Comparison of ENCODE assay signal across 14 cellular contexts in the genomic region with DNA sequence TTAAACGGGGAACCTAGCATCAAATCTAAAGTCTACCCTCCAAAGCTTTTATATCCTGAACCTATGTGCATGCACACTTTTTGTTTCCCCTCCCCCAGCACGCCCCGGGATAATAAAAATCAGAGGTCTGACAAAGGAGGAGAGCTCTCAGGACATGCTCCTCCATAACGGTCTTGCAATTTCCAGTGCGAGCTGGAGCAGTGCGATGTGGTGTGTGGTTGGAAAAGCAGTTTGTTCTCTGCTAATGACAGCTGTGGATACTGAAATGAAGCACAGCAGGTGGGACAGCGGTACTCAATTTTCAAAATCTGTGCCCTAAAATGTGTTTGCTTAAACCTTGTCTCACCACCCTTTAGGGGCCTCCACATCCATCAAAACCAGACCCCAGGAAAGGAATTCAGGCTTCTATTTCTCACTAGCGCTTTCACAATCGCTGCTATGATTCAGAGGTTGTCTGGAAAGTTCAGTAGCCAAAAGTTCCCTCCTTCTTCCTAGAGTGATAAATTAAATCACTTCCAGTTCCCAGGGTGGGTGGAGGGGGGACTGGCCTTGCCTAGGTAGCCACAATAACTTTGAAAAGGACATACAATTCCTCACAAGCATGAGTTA.
DNase-seq lines count a peak whose midpoint lies in the region; ATAC-seq, FAIRE-seq and TF ChIP-seq lines count a peak whose summit lies in the region.
"Had no signal": no experiment of that assay in that cellular context is flagged by ENCODE, and none has a peak within 500 bp of the region (broad histone marks: within the 10 kb centered on the region; RNA-seq: fewer than 3 reads in every experiment).

No MANE protein-coding gene starts in this region.

- H4K20me1 ChIP-seq in keratinocyte (ENCODE audit: control insufficient read depth, extremely low read depth, insufficient read depth, low read length) = no peaks in the 10 kb centered on the region

- H3K9ac ChIP-seq in keratinocyte (ENCODE audit: control insufficient read depth, extremely low read depth, insufficient read depth, low read length) = no peak overlapping the region
- H3K9ac ChIP-seq in stomach smooth muscle (ENCODE audit: low read length in 2 of 2) = no peak overlapping the region

- no peaks in the 10 kb centered on the region for H3K9me1 ChIP-seq in keratinocyte (ENCODE audit: control insufficient read depth, extremely low read depth, insufficient read depth, low read length)

- H3K4me3 ChIP-seq in heart left ventricle (no peak overlapping the region), right atrium auricular region (no peak overlapping the region), keratinocyte (ENCODE audit: control insufficient read depth in 2 of 3, extremely low read depth in 1 of 3, insufficient read depth in 2 of 3, low read depth in 1 of 3, low read length in 3 of 3) (no peak overlapping the region), stomach smooth muscle (ENCODE audit: low read length in 2 of 2) (peak overlapping the region; percentile 31 to 41)
- H3K4me3 ChIP-seq: spleen had no signal

- no peak overlapping the region for H3K4me2 ChIP-seq in keratinocyte (ENCODE audit: control insufficient read depth, extremely low read depth, insufficient read depth, low read depth, low read length)

- peak in 3 of 4 donors; percentile 26 to 70 (median 67) for ATAC-seq in heart left ventricle

- 70 to 78% (median 74%) methylated on average over 9 of the region's 9 CpGs for WGBS in heart left ventricle, 4 donors

- no peak for TF ChIP-seq CTCF in heart left ventricle (IDR thresholded peaks at IDR 0.05)
- TF ChIP-seq CTCF in right atrium auricular region (IDR thresholded peaks at IDR 0.05) = no peak
- TF ChIP-seq CTCF in keratinocyte (optimal IDR thresholded peaks at IDR 0.05 in 1 of 3, IDR thresholded peaks at IDR 0.05 in 1 of 3, conservative IDR thresholded peaks at IDR 0.05 in 1 of 3; ENCODE audit: extremely low read depth in 1 of 3, insufficient read depth in 2 of 3, low read length in 3 of 3) = no peak

- H3K27me3 ChIP-seq in heart left ventricle (peaks cover 0 to 3% (median 0%) of the 10 kb centered on the region in 9 donors), right atrium auricular region (no peaks in the 10 kb centered on the region), keratinocyte (ENCODE audit: control insufficient read depth, extremely low read depth, insufficient read depth, low read length) (no peaks in the 10 kb centered on the region), stomach smooth muscle (ENCODE audit: control insufficient read depth in 1 of 2, insufficient read depth in 2 of 2, low read length in 2 of 2) (no peaks in the 10 kb centered on the region)
- H3K27me3 ChIP-seq: spleen had no signal

- dilution Hi-C loops in keratinocyte (cut with MboI; ENCODE audit: extremely low pct_ligation_motif_present, low sequenced_read_pairs) = no loop called here

- H3K36me3 ChIP-seq in heart left ventricle (no peaks in the 10 kb centered on the region), right atrium auricular region (no peaks in the 10 kb centered on the region), keratinocyte (ENCODE audit: control insufficient read depth in 2 of 2, extremely low read depth in 1 of 2, insufficient read depth in 2 of 2, low read length in 2 of 2) (no peaks in the 10 kb centered on the region), stomach smooth muscle (ENCODE audit: control insufficient read depth in 2 of 2, insufficient read depth in 2 of 2, low read length in 2 of 2) (no peaks in the 10 kb centered on the region)
- H3K36me3 ChIP-seq: spleen, WERI-Rb-1 had no signal

- peak; percentile 32 for FAIRE-seq in keratinocyte (lab: Jason Lieb, UNC)
- FAIRE-seq: D721Med had no signal

- intact Hi-C loops in heart left ventricle (cut with DNase I) = no loop called here

- H3K4me1 ChIP-seq in heart left ventricle (no peaks in the 10 kb centered on the region), right atrium auricular region (no peaks in the 10 kb centered on the region), keratinocyte (ENCODE audit: control insufficient read depth, extremely low read depth, insufficient read depth, low read length) (peaks cover 6% of the 10 kb centered on the region), stomach smooth muscle (ENCODE audit: control insufficient read depth, insufficient read depth, low read length) (peaks cover 2% of the 10 kb centered on the region)
- H3K4me1 ChIP-seq: spleen had no signal

- H3K27ac ChIP-seq in heart left ventricle (no peak overlapping the region), right atrium auricular region (no peak overlapping the region), keratinocyte (ENCODE audit: control insufficient read depth, insufficient read depth, low read length) (no peak overlapping the region), stomach smooth muscle (ENCODE audit: low read length) (no peak overlapping the region)
- H3K27ac ChIP-seq: epithelial cell of prostate, spleen, WERI-Rb-1 had no signal

- DNase-seq in heart left ventricle = no peak
- no peak for DNase-seq in right atrium auricular region (ENCODE audit: low spot score)
- DNase-seq in astrocyte of the hippocampus (ENCODE audit: low read depth, low spot score) = peak; percentile 78
- DNase-seq in keratinocyte (ENCODE audit: low read depth, low spot score) = no peak
- DNase-seq in 8988T = no peak
- no peak for DNase-seq in nucleus accumbens (lab: John Stamatoyannopoulos, UW)
- no peak for DNase-seq in GM19238 (ENCODE audit: insufficient read length, low spot score)
- DNase-seq: aorta, NCI-H1092, spleen, WERI-Rb-1 had no signal

- no peak for TF ChIP-seq POLR2A in heart left ventricle (IDR thresholded peaks at IDR 0.05)

- H2AFZ ChIP-seq in keratinocyte (ENCODE audit: control insufficient read depth, low read length) = no peak overlapping the region

- no peaks in the 10 kb centered on the region for H3K9me3 ChIP-seq in heart left ventricle
- no peaks in the 10 kb centered on the region for H3K9me3 ChIP-seq in right atrium auricular region
- no peaks in the 10 kb centered on the region for H3K9me3 ChIP-seq in keratinocyte (ENCODE audit: control insufficient read depth, low read depth, low read length)
- H3K9me3 ChIP-seq in stomach smooth muscle (ENCODE audit: control insufficient read depth in 2 of 2, low read length in 2 of 2) = no peaks in the 10 kb centered on the region
- H3K9me3 ChIP-seq: spleen had no signal

- H3K79me2 ChIP-seq in keratinocyte (ENCODE audit: control insufficient read depth, insufficient read depth, low read length) = no peaks in the 10 kb centered on the region

Comparison
In these comparisons a context has a peak if more than half of its experiments do, and no peak if none do; other contexts are left out.
1. H3K4me3 ChIP-seq: peak in stomach smooth muscle (2 of 2); none in heart left ventricle (0 of 12), right atrium auricular region (0 of 2) and keratinocyte (0 of 3).